ENCODE assay signal across 11 cellular contexts in genomic region chr10:86234553-86235270, GRCh38.
"Had no signal": no experiment of that assay in that cellular context is flagged by ENCODE, and none has a peak within 500 bp of the region (broad histone marks: within the 10 kb centered on the region; RNA-seq: fewer than 3 reads in every experiment).

No MANE protein-coding gene starts in this region.

- H3K36me3 ChIP-seq: tibial artery had no signal

- ATAC-seq: esophagus mucosa; left ventricle myocardium superior; right cardiac atrium; stimulated activated effector memory CD8-positive, alpha-beta T cell treated with anti-CD3 and anti-CD28 coated beads, Interleukin-12 subunit alpha, Interleukin-12 subunit beta, amount 100 ng/mL, for 72 hours had no signal

- H3K27me3 ChIP-seq: tibial artery had no signal

- H3K27ac ChIP-seq: tibial artery had no signal

- H3K4me3 ChIP-seq: smooth muscle cell, tibial artery had no signal

- DNase-seq: activated CD4-positive, alpha-beta T cell treated with anti-CD3 and anti-CD28 coated beads, Interleukin-2, amount 10 ng/mL, durations not matched to agents 7 days and 5 days; activated CD8-positive, alpha-beta memory T cell treated with anti-CD3 and anti-CD28 coated beads for 24 hours; activated naive CD4-positive, alpha-beta T cell treated with anti-CD3 and anti-CD28 coated beads for 36 hours; hypothalamus; left ventricle myocardium superior; mesenchymal stem cell; right cardiac atrium; tibial artery had no signal

- H3K9me3 ChIP-seq: tibial artery had no signal

- H3K4me1 ChIP-seq: tibial artery had no signal

- H3K4me2 ChIP-seq: smooth muscle cell had no signal
